In genomic region chr4:171981185-171981584, GRCh38 we compare ENCODE assay signal across 18 cellular contexts.
DNase-seq lines count a peak whose midpoint lies in the region; TF ChIP-seq lines count a peak whose summit lies in the region.
"Had no signal": no experiment of that assay in that cellular context is flagged by ENCODE, and none has a peak within 500 bp of the region (broad histone marks: within the 10 kb centered on the region; RNA-seq: fewer than 3 reads in every experiment).

No MANE protein-coding gene starts in this region.

- H3K36me3 ChIP-seq in neural progenitor cell: no peaks in the 10 kb centered on the region

- H3K9me3 Mint-ChIP-seq in neural progenitor cell: no peaks in the 10 kb centered on the region
- H3K9me3 Mint-ChIP-seq: H9 had no signal

- no peak overlapping the region for H3K4me3 Mint-ChIP-seq in neural progenitor cell
- H3K4me3 Mint-ChIP-seq: CD4-positive, alpha-beta T cell; H9 had no signal

- H3K27me3 Mint-ChIP-seq in neural progenitor cell (ENCODE audit: insufficient read depth, low read depth): peaks cover 3% of the 10 kb centered on the region
- H3K27me3 Mint-ChIP-seq: CD4-positive, alpha-beta T cell had no signal

- no peak for TF ChIP-seq CTCF in neural progenitor cell (IDR thresholded peaks at IDR 0.05)

- H2AFZ ChIP-seq in neural progenitor cell (replicated peaks): no peak overlapping the region

- no peaks in the 10 kb centered on the region for H3K4me1 Mint-ChIP-seq in neural progenitor cell

- H3K27ac ChIP-seq in neural progenitor cell: no peak overlapping the region
- H3K27ac ChIP-seq: 22Rv1, A549, C4-2B had no signal

- H3K9ac ChIP-seq in neural progenitor cell: no peak overlapping the region

- no peak overlapping the region for H3K27ac Mint-ChIP-seq in neural progenitor cell
- H3K27ac Mint-ChIP-seq: CD4-positive, alpha-beta T cell had no signal

- H3K4me1 ChIP-seq in neural progenitor cell: no peaks in the 10 kb centered on the region
- H3K4me1 ChIP-seq: A549, Caco-2 had no signal

- no peak overlapping the region for H3K4me3 ChIP-seq in neural progenitor cell
- H3K4me3 ChIP-seq: A549 had no signal

- no peaks in the 10 kb centered on the region for H3K36me3 Mint-ChIP-seq in neural progenitor cell

- H3K9me3 ChIP-seq in neural progenitor cell (ENCODE audit: low read depth): no peaks in the 10 kb centered on the region
- H3K9me3 ChIP-seq: A549, Caco-2 had no signal

- no peaks in the 10 kb centered on the region for H3F3A ChIP-seq in neural progenitor cell (ENCODE audit: low read depth)

- DNase-seq in HK-2 (ENCODE audit: unreplicated experiment) (peak; percentile 4), amniotic epithelial cell (ENCODE audit: low read depth) (peak; percentile 31), iris pigment epithelial cell (ENCODE audit: low read depth) (peak; percentile 2), neural progenitor cell (ENCODE audit: low spot score) (peak; percentile 5), NCI-H524 (lab: John Stamatoyannopoulos, UW) (no peak), NCI-H1092 (lab: John Stamatoyannopoulos, UW) (no peak), cerebellar nuclear complex (lab: John Stamatoyannopoulos, UW) (no peak)
- no peak for DNase-seq in activated naive CD4-positive, alpha-beta T cell (lab: John Stamatoyannopoulos, UW)
- DNase-seq: AML-193; Caco-2; CD4-positive, alpha-beta T cell; DMS79; GDM1; GOT3; H9 had no signal

- H3K79me2 ChIP-seq in neural progenitor cell (ENCODE audit: low read depth): no peaks in the 10 kb centered on the region

- no peaks in the 10 kb centered on the region for H4K20me1 ChIP-seq in neural progenitor cell (ENCODE audit: low read depth)

- H3K27me3 ChIP-seq in neural progenitor cell: no peaks in the 10 kb centered on the region

- H3K4me2 ChIP-seq in neural progenitor cell: no peak overlapping the region
- H3K4me2 ChIP-seq: A549 had no signal

Comparison
In these comparisons a context has a peak if more than half of its experiments do, and no peak if none do; other contexts are left out.
1. DNase-seq: peak in HK-2 (single experiment), amniotic epithelial cell (single experiment), iris pigment epithelial cell (single experiment) and neural progenitor cell (single experiment); none in NCI-H524 (0 of 2), NCI-H1092 (single experiment), cerebellar nuclear complex (0 of 2) and activated naive CD4-positive, alpha-beta T cell (0 of 4).